ENCODE assay signal across 28 cellular contexts in genomic region chr11:86346513-86346912, GRCh38.
"Had no signal": no experiment of that assay in that cellular context is flagged by ENCODE, and none has a peak within 500 bp of the region (broad histone marks: within the 10 kb centered on the region; RNA-seq: fewer than 3 reads in every experiment).

No MANE protein-coding gene starts in this region.

- H3K27me3 ChIP-seq: adrenal gland, body of pancreas, cardiac muscle cell, colonic mucosa, pancreas, suprapubic skin, tibial nerve had no signal

- H3K4me1 ChIP-seq: adrenal gland, body of pancreas, colonic mucosa, pancreas, psoas muscle, suprapubic skin had no signal

- H3K4me1 Mint-ChIP-seq: activated CD8-positive, alpha-beta memory T cell treated with anti-CD3 and anti-CD28 coated beads, Interleukin-2, amount 10 ng/mL, durations not matched to agents 7 days and 5 days; nephron had no signal

- H3K27me3 Mint-ChIP-seq: activated CD8-positive, alpha-beta memory T cell treated with anti-CD3 and anti-CD28 coated beads, Interleukin-2, amount 10 ng/mL, durations not matched to agents 7 days and 5 days; activated naive CD8-positive, alpha-beta T cell treated with anti-CD3 and anti-CD28 coated beads for 36 hours had no signal

- H3K4me3 Mint-ChIP-seq: activated CD8-positive, alpha-beta memory T cell treated with anti-CD3 and anti-CD28 coated beads, Interleukin-2, amount 10 ng/mL, durations not matched to agents 7 days and 5 days; activated CD8-positive, alpha-beta T cell treated with anti-CD3 and anti-CD28 coated beads, Interleukin-2, amount 10 ng/mL, durations not matched to agents 7 days and 5 days; activated naive CD8-positive, alpha-beta T cell treated with anti-CD3 and anti-CD28 coated beads for 36 hours; activated T-cell treated with anti-CD3 and anti-CD28 coated beads, Interleukin-2, amount 50 U/mL, for 72 hours; nephron; T-helper 1 cell treated with Interleukin-12 subunit alpha and Interleukin-12 subunit beta and Interleukin-4 antibody, amounts not matched to agents 30 μg/mL and 1 μg/mL, for 36 hours had no signal

- H3K36me3 ChIP-seq: colonic mucosa had no signal

- ATAC-seq: activated CD8-positive, alpha-beta memory T cell treated with anti-CD3 and anti-CD28 coated beads, Interleukin-2, amount 10 ng/mL, durations not matched to agents 7 days and 5 days; activated CD8-positive, alpha-beta T cell treated with anti-CD3 and anti-CD28 coated beads, Interleukin-2, amount 10 ng/mL, durations not matched to agents 7 days and 5 days; activated T-cell treated with anti-CD3 and anti-CD28 coated beads, Interleukin-2, amount 50 U/mL, for 72 hours; body of pancreas; left ventricle myocardium superior; pancreas; psoas muscle had no signal

- DNase-seq: activated CD8-positive, alpha-beta memory T cell treated with anti-CD3 and anti-CD28 coated beads, Interleukin-2, amount 10 ng/mL, durations not matched to agents 7 days and 5 days; activated CD8-positive, alpha-beta T cell treated with anti-CD3 and anti-CD28 coated beads, Interleukin-2, amount 10 ng/mL, durations not matched to agents 7 days and 5 days; activated naive CD4-positive, alpha-beta T cell; activated naive CD8-positive, alpha-beta T cell treated with anti-CD3 and anti-CD28 coated beads for 36 hours; activated T-cell treated with anti-CD3 and anti-CD28 coated beads for 4 hours; activated T-cell treated with anti-CD3 and anti-CD28 coated beads, Interleukin-2, amount 50 U/mL, for 72 hours; adrenal gland; aorta; body of pancreas; cerebellar nuclear complex; colonic mucosa; effector CD8-positive, alpha-beta T cell; islet precursor cell; left ventricle myocardium superior; nucleus accumbens; pancreas; psoas muscle; stimulated activated CD4-positive, alpha-beta T cell treated with anti-CD3 and anti-CD28 coated beads, Interleukin-1b, Interleukin-23, amount 100 ng/mL, for 48 hours; stimulated activated CD4-positive, alpha-beta T cell treated with anti-CD3 and anti-CD28 coated beads, Interleukin-4, amount 100 ng/mL, for 4 hours; stimulated activated CD8-positive, alpha-beta memory T cell treated with anti-CD3 and anti-CD28 coated beads, Interleukin-4, amount 100 ng/mL, for 48 hours; stimulated activated naive CD4-positive, alpha-beta T cell; T-helper 9 cell had no signal

- H3K4me3 ChIP-seq: adrenal gland, body of pancreas, cardiac muscle cell, colonic mucosa, pancreas, psoas muscle, smooth muscle cell, suprapubic skin, tibial nerve had no signal

- H3K27ac ChIP-seq: adrenal gland, body of pancreas, cardiac muscle cell, colonic mucosa, pancreas, psoas muscle, suprapubic skin, tibial nerve had no signal

- H3K9me3 ChIP-seq: adrenal gland, body of pancreas, colonic mucosa, pancreas, psoas muscle, suprapubic skin, tibial nerve had no signal

- H3K9me3 Mint-ChIP-seq: activated naive CD8-positive, alpha-beta T cell treated with anti-CD3 and anti-CD28 coated beads for 36 hours; activated T-cell treated with anti-CD3 and anti-CD28 coated beads, Interleukin-2, amount 50 U/mL, for 72 hours; nephron; T-helper 1 cell treated with Interleukin-12 subunit alpha and Interleukin-12 subunit beta and Interleukin-4 antibody, amounts not matched to agents 30 μg/mL and 1 μg/mL, for 36 hours had no signal

- H3K27ac Mint-ChIP-seq: activated CD8-positive, alpha-beta memory T cell treated with anti-CD3 and anti-CD28 coated beads, Interleukin-2, amount 10 ng/mL, durations not matched to agents 7 days and 5 days; activated CD8-positive, alpha-beta T cell treated with anti-CD3 and anti-CD28 coated beads, Interleukin-2, amount 10 ng/mL, durations not matched to agents 7 days and 5 days; activated naive CD8-positive, alpha-beta T cell treated with anti-CD3 and anti-CD28 coated beads for 36 hours; activated T-cell treated with anti-CD3 and anti-CD28 coated beads, Interleukin-2, amount 50 U/mL, for 72 hours; nephron; T-helper 1 cell treated with Interleukin-12 subunit alpha and Interleukin-12 subunit beta and Interleukin-4 antibody, amounts not matched to agents 30 μg/mL and 1 μg/mL, for 36 hours had no signal
